ENCODE assay signal across 16 cellular contexts in genomic region chr9:135669018-135669417, GRCh38. TPM values are rescaled to one million over a fixed set of nuclear protein-coding genes. Genes with fewer than 3 reads are reported as not detected.
"Had no signal": no experiment of that assay in that cellular context is flagged by ENCODE, and none has a peak within 500 bp of the region (broad histone marks: within the 10 kb centered on the region; RNA-seq: fewer than 3 reads in every experiment).

No MANE protein-coding gene starts in this region.

RNA-seq across cellular contexts. Expression of gene LCN9, which starts 5.9 kb away (rescaled TPM):
- total RNA-seq: activated CD4-positive, alpha-beta memory T cell treated with anti-CD3 and anti-CD28 coated beads, Interleukin-2, amount 10 ng/mL, durations not matched to agents 7 days and 5 days; activated CD4-positive, alpha-beta T cell treated with anti-CD3 and anti-CD28 coated beads for 36 hours; activated CD4-positive, alpha-beta T cell treated with anti-CD3 and anti-CD28 coated beads, Interleukin-2, amount 10 ng/mL, durations not matched to agents 7 days and 5 days; activated CD8-positive, alpha-beta memory T cell treated with anti-CD3 and anti-CD28 coated beads, Interleukin-2, amount 10 ng/mL, durations not matched to agents 7 days and 5 days; activated CD8-positive, alpha-beta T cell treated with anti-CD3 and anti-CD28 coated beads, Interleukin-2, amount 10 ng/mL, durations not matched to agents 7 days and 5 days; activated naive CD8-positive, alpha-beta T cell treated with anti-CD3 and anti-CD28 coated beads, Interleukin-2, amount 10 ng/mL, durations not matched to agents 7 days and 5 days; activated T-helper 2 cell treated with anti-CD3 and anti-CD28 coated beads, Interferon-gamma antibody, Interleukin-2, Interleukin-4, amounts not matched to agents 10 μg/mL and 5 μg/mL and 100 μg/mL, durations not matched to agents 14 hours and 24 hours and 36 hours; ascending aorta; bronchial epithelial cell; cardiac muscle cell; T-cell; T-helper 1 cell treated with Interleukin-12 subunit alpha and Interleukin-12 subunit beta and Interleukin-4 antibody, amounts not matched to agents 30 ng/mL and 1 ng/mL, for 36 hours; T-helper 17 cell; T-helper 2 cell treated with Interferon-gamma antibody and Interleukin-4, amounts not matched to agents 100 ng/mL and 5 ng/mL, for 36 hours had no signal

RNA-seq across cellular contexts. Expression of gene GLT6D1, which starts 29.7 kb away (rescaled TPM):
- total RNA-seq: activated CD4-positive, alpha-beta memory T cell treated with anti-CD3 and anti-CD28 coated beads, Interleukin-2, amount 10 ng/mL, durations not matched to agents 7 days and 5 days; activated CD4-positive, alpha-beta T cell treated with anti-CD3 and anti-CD28 coated beads for 36 hours; activated CD4-positive, alpha-beta T cell treated with anti-CD3 and anti-CD28 coated beads, Interleukin-2, amount 10 ng/mL, durations not matched to agents 7 days and 5 days; activated CD8-positive, alpha-beta memory T cell treated with anti-CD3 and anti-CD28 coated beads, Interleukin-2, amount 10 ng/mL, durations not matched to agents 7 days and 5 days; activated CD8-positive, alpha-beta T cell treated with anti-CD3 and anti-CD28 coated beads, Interleukin-2, amount 10 ng/mL, durations not matched to agents 7 days and 5 days; activated naive CD8-positive, alpha-beta T cell treated with anti-CD3 and anti-CD28 coated beads, Interleukin-2, amount 10 ng/mL, durations not matched to agents 7 days and 5 days; activated T-helper 2 cell treated with anti-CD3 and anti-CD28 coated beads, Interferon-gamma antibody, Interleukin-2, Interleukin-4, amounts not matched to agents 10 μg/mL and 5 μg/mL and 100 μg/mL, durations not matched to agents 14 hours and 24 hours and 36 hours; ascending aorta; bronchial epithelial cell; cardiac muscle cell; T-cell; T-helper 1 cell treated with Interleukin-12 subunit alpha and Interleukin-12 subunit beta and Interleukin-4 antibody, amounts not matched to agents 30 ng/mL and 1 ng/mL, for 36 hours; T-helper 17 cell; T-helper 2 cell treated with Interferon-gamma antibody and Interleukin-4, amounts not matched to agents 100 ng/mL and 5 ng/mL, for 36 hours had no signal
- polyA plus RNA-seq: adipose tissue, cardiac muscle cell had no signal

RNA-seq across cellular contexts. Expression of gene SOHLH1, which starts 30.3 kb away (rescaled TPM):
- total RNA-seq: activated CD4-positive, alpha-beta memory T cell treated with anti-CD3 and anti-CD28 coated beads, Interleukin-2, amount 10 ng/mL, durations not matched to agents 7 days and 5 days; activated CD4-positive, alpha-beta T cell treated with anti-CD3 and anti-CD28 coated beads for 36 hours; activated CD4-positive, alpha-beta T cell treated with anti-CD3 and anti-CD28 coated beads, Interleukin-2, amount 10 ng/mL, durations not matched to agents 7 days and 5 days; activated CD8-positive, alpha-beta memory T cell treated with anti-CD3 and anti-CD28 coated beads, Interleukin-2, amount 10 ng/mL, durations not matched to agents 7 days and 5 days; activated CD8-positive, alpha-beta T cell treated with anti-CD3 and anti-CD28 coated beads, Interleukin-2, amount 10 ng/mL, durations not matched to agents 7 days and 5 days; activated naive CD8-positive, alpha-beta T cell treated with anti-CD3 and anti-CD28 coated beads, Interleukin-2, amount 10 ng/mL, durations not matched to agents 7 days and 5 days; activated T-helper 2 cell treated with anti-CD3 and anti-CD28 coated beads, Interferon-gamma antibody, Interleukin-2, Interleukin-4, amounts not matched to agents 10 μg/mL and 5 μg/mL and 100 μg/mL, durations not matched to agents 14 hours and 24 hours and 36 hours; ascending aorta; bronchial epithelial cell; cardiac muscle cell; T-cell; T-helper 1 cell treated with Interleukin-12 subunit alpha and Interleukin-12 subunit beta and Interleukin-4 antibody, amounts not matched to agents 30 ng/mL and 1 ng/mL, for 36 hours; T-helper 17 cell; T-helper 2 cell treated with Interferon-gamma antibody and Interleukin-4, amounts not matched to agents 100 ng/mL and 5 ng/mL, for 36 hours; WTC11 had no signal
- polyA plus RNA-seq: adipose tissue, cardiac muscle cell had no signal

RNA-seq across cellular contexts. Expression of gene KCNT1, which starts 33.0 kb away (rescaled TPM):
- total RNA-seq: activated CD4-positive, alpha-beta T cell treated with anti-CD3 and anti-CD28 coated beads for 36 hours; activated CD8-positive, alpha-beta memory T cell treated with anti-CD3 and anti-CD28 coated beads, Interleukin-2, amount 10 ng/mL, durations not matched to agents 7 days and 5 days; activated CD8-positive, alpha-beta T cell treated with anti-CD3 and anti-CD28 coated beads, Interleukin-2, amount 10 ng/mL, durations not matched to agents 7 days and 5 days; activated naive CD8-positive, alpha-beta T cell treated with anti-CD3 and anti-CD28 coated beads, Interleukin-2, amount 10 ng/mL, durations not matched to agents 7 days and 5 days; activated T-helper 2 cell treated with anti-CD3 and anti-CD28 coated beads, Interferon-gamma antibody, Interleukin-2, Interleukin-4, amounts not matched to agents 10 μg/mL and 5 μg/mL and 100 μg/mL, durations not matched to agents 14 hours and 24 hours and 36 hours; ascending aorta; bronchial epithelial cell; T-helper 1 cell treated with Interleukin-12 subunit alpha and Interleukin-12 subunit beta and Interleukin-4 antibody, amounts not matched to agents 30 ng/mL and 1 ng/mL, for 36 hours; T-helper 2 cell treated with Interferon-gamma antibody and Interleukin-4, amounts not matched to agents 100 ng/mL and 5 ng/mL, for 36 hours had no signal
